In genomic region chr2:223944166-223944703, GRCh38 we compare ENCODE assay signal across 1 cellular context.
A peak's percentile ranks its signal among the peaks of the same experiment; 100 is the strongest.
TF ChIP-seq lines count a peak whose summit lies in the region.

No MANE protein-coding gene starts in this region.

TF ChIP-seq in K562, 482 proteins besides CTCF, POLR2A, EP300 and RAD21:
- TF ChIP-seq MECOM (CRISPR knock-in tag; IDR thresholded peaks at IDR 0.05) (no peak), HCFC1 (IDR thresholded peaks at IDR 0.05; ENCODE audit: low read depth, low read length) (no peak), NRF1 (conservative IDR thresholded peaks at IDR 0.05 in 1 of 2, IDR thresholded peaks at IDR 0.05 in 1 of 2) (peak; percentile 34 to 41; a peak in 3 of 4 replicates), CXXC5 (CRISPR knock-in tag; IDR thresholded peaks at IDR 0.05) (peak; percentile 21; the same call in 1 of the 2 replicates), SRSF1 (IDR thresholded peaks at IDR 0.05; ENCODE audit: low read depth, low read length) (no peak), SMAD3 (CRISPR knock-in tag; conservative IDR thresholded peaks at IDR 0.05) (no peak), ZNF124 (CRISPR knock-in tag; IDR thresholded peaks at IDR 0.05) (0 out of 2 replicates have a peak, but pooled peaks have one; percentile 24), EGR1 (conservative IDR thresholded peaks at IDR 0.05) (no peak), MTA2 (IDR thresholded peaks at IDR 0.05; ENCODE audit: low read depth) (no peak), RBM25 (IDR thresholded peaks at IDR 0.05; ENCODE audit: low read depth, low read length, severe bottlenecking) (no peak), RBBP5 (IDR thresholded peaks at IDR 0.05; ENCODE audit: borderline replicate concordance, insufficient read depth, low read length, poor library complexity, severe bottlenecking) (peak; percentile 24), PML (IDR thresholded peaks at IDR 0.05; ENCODE audit: low read length) (no peak), MAZ (CRISPR knock-in tag; conservative IDR thresholded peaks at IDR 0.05 in 1 of 2, IDR thresholded peaks at IDR 0.05 in 1 of 2) (peak in 1 of 2 experiments; percentile 16; a peak in 1 of 4 replicates), ESRRB (CRISPR knock-in tag; IDR thresholded peaks at IDR 0.05; ENCODE audit: borderline replicate concordance) (no peak), TCF7 (IDR thresholded peaks at IDR 0.05; ENCODE audit: borderline replicate concordance) (no peak)
- TF ChIP-seq, protein P1, sequence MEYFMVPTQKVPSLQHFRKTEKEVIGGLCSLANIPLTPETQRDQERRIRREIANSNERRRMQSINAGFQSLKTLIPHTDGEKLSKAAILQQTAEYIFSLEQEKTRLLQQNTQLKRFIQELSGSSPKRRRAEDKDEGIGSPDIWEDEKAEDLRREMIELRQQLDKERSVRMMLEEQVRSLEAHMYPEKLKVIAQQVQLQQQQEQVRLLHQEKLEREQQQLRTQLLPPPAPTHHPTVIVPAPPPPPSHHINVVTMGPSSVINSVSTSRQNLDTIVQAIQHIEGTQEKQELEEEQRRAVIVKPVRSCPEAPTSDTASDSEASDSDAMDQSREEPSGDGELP (CRISPR knock-in tag; IDR thresholded peaks at IDR 0.05; ENCODE audit: borderline replicate concordance): peak; percentile 16; the same call in 1 of the 2 replicates
